Comparison of ENCODE assay signal across 31 cellular contexts in genomic region chr3:17059966-17060560, GRCh38.
"Had no signal": no experiment of that assay in that cellular context is flagged by ENCODE, and none has a peak within 500 bp of the region (broad histone marks: within the 10 kb centered on the region; RNA-seq: fewer than 3 reads in every experiment).

No MANE protein-coding gene starts in this region.

- H3K27me3 Mint-ChIP-seq: activated CD4-positive, alpha-beta T cell treated with anti-CD3 and anti-CD28 coated beads for 36 hours; activated CD4-positive, alpha-beta T cell treated with anti-CD3 and anti-CD28 coated beads, Interleukin-2, amount 10 ng/mL, durations not matched to agents 7 days and 5 days; activated naive CD4-positive, alpha-beta T cell treated with anti-CD3 and anti-CD28 coated beads, Interleukin-2, amount 10 ng/mL, durations not matched to agents 7 days and 5 days; activated naive CD8-positive, alpha-beta T cell; activated naive CD8-positive, alpha-beta T cell treated with anti-CD3 and anti-CD28 coated beads, Interleukin-2, amount 50 U/mL, for 24 hours had no signal

- H3K4me3 ChIP-seq: SJCRH30, SK-N-MC had no signal

- H3K36me3 ChIP-seq: brain microvascular endothelial cell, SJCRH30 had no signal

- FAIRE-seq: TTC549 had no signal

- H3K9me3 ChIP-seq: SJCRH30 had no signal

- H3K4me3 Mint-ChIP-seq: activated CD4-positive, alpha-beta T cell treated with anti-CD3 and anti-CD28 coated beads for 36 hours; activated CD4-positive, alpha-beta T cell treated with anti-CD3 and anti-CD28 coated beads, Interleukin-2, amount 10 ng/mL, durations not matched to agents 7 days and 5 days; activated naive CD4-positive, alpha-beta T cell treated with anti-CD3 and anti-CD28 coated beads, Interleukin-2, amount 10 ng/mL, durations not matched to agents 7 days and 5 days; activated naive CD8-positive, alpha-beta T cell; activated naive CD8-positive, alpha-beta T cell treated with anti-CD3 and anti-CD28 coated beads, Interleukin-2, amount 50 U/mL, for 24 hours; activated T-cell treated with anti-CD3 and anti-CD28 coated beads, Interleukin-2, amount 50 U/mL, for 4 hours; T-helper 2 cell treated with Interferon-gamma antibody and Interleukin-4, amounts not matched to agents 5 μg/mL and 100 μg/mL, for 36 hours; WTC11 had no signal

- H3K4me1 ChIP-seq: SJCRH30 had no signal

- ATAC-seq: activated CD4-positive, alpha-beta T cell treated with anti-CD3 and anti-CD28 coated beads for 36 hours; activated CD4-positive, CD25-positive, alpha-beta regulatory T cell treated with anti-CD3 and anti-CD28 coated beads, Interleukin-2, amount 50 U/mL, for 24 hours; activated naive CD8-positive, alpha-beta T cell treated with anti-CD3 and anti-CD28 coated beads, Interleukin-2, amount 50 U/mL, for 24 hours; activated T-cell treated with anti-CD3 and anti-CD28 coated beads, Interleukin-2, amount 50 U/mL, for 4 hours; Panc1; WTC11 had no signal

- H3K27me3 ChIP-seq: brain microvascular endothelial cell, SJCRH30 had no signal

- DNase-seq: activated CD4-positive, alpha-beta T cell treated with anti-CD3 and anti-CD28 coated beads for 36 hours; activated CD4-positive, alpha-beta T cell treated with anti-CD3 and anti-CD28 coated beads, Interleukin-2, amount 10 ng/mL, durations not matched to agents 7 days and 5 days; activated CD4-positive, alpha-beta T cell treated with anti-CD3 and anti-CD28 coated beads, Interleukin-2, amount 50 U/mL, for 48 hours; activated CD8-positive, alpha-beta memory T cell treated with anti-CD3 and anti-CD28 coated beads, Interleukin-2, amount 50 U/mL, for 4 hours; activated effector memory CD4-positive, alpha-beta T cell treated with Interleukin-2 at 50 U/mL for 16 hours; activated naive CD4-positive, alpha-beta T cell treated with anti-CD3 and anti-CD28 coated beads, Interleukin-2, amount 10 ng/mL, durations not matched to agents 7 days and 5 days; activated naive CD8-positive, alpha-beta T cell treated with anti-CD3 and anti-CD28 coated beads, Interleukin-2, amount 50 U/mL, for 24 hours; activated T-cell treated with anti-CD3 and anti-CD28 coated beads for 4 hours; activated T-cell treated with anti-CD3 and anti-CD28 coated beads, Interleukin-2, amount 50 U/mL, for 4 hours; brain microvascular endothelial cell; central memory CD4-positive, alpha-beta T cell; MM.1S; NCI-H1092 treated with DMSO at 0.1 percent for 48 hours; NCI-H1417 treated with DMSO at 0.1 percent for 48 hours; NCI-H187 treated with DMSO at 0.1 percent for 48 hours; NCI-H2081; NCI-H2171 treated with DMSO at 0.1 percent for 48 hours; NCI-H2227 treated with DMSO at 0.1 percent for 48 hours; NCI-H524; NCI-H69; NCI-H82; SHP77; SJCRH30 had no signal

- H3K27ac ChIP-seq: brain microvascular endothelial cell, KMS-11, SJCRH30, SK-N-MC had no signal

- H3K9me3 Mint-ChIP-seq: activated T-cell treated with anti-CD3 and anti-CD28 coated beads, Interleukin-2, amount 50 U/mL, for 4 hours had no signal

- H3K27ac Mint-ChIP-seq: activated CD4-positive, alpha-beta T cell treated with anti-CD3 and anti-CD28 coated beads for 36 hours; activated CD4-positive, alpha-beta T cell treated with anti-CD3 and anti-CD28 coated beads, Interleukin-2, amount 10 ng/mL, durations not matched to agents 7 days and 5 days; activated naive CD4-positive, alpha-beta T cell treated with anti-CD3 and anti-CD28 coated beads, Interleukin-2, amount 10 ng/mL, durations not matched to agents 7 days and 5 days; activated naive CD8-positive, alpha-beta T cell; activated naive CD8-positive, alpha-beta T cell treated with anti-CD3 and anti-CD28 coated beads, Interleukin-2, amount 50 U/mL, for 24 hours; T-helper 2 cell treated with Interferon-gamma antibody and Interleukin-4, amounts not matched to agents 5 μg/mL and 100 μg/mL, for 36 hours; WTC11 had no signal
